Comparison of ENCODE assay signal across 21 cellular contexts in the genomic region with DNA sequence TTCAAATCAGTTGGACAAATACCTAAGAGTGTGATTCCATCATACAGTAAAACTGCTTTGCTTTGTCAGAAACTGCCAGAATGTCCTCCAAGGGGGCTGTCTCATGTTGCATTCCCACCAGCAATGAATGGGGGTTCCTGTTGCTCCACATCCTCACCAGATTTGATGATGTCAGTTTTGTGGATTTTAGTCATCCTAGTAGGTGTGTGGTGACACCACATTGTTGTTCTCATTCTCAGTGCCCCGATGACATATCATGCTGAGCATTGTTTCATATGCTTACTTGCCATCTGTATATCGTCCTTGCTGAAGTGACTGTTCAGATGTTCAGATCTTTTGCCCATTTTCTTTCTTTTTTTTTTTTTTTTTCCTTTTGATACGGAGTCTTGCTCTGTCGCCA. TPM values are rescaled to one million over a fixed set of nuclear protein-coding genes. Genes with fewer than 3 reads are reported as not detected.
DNase-seq lines count a peak whose midpoint lies in the region; ATAC-seq, FAIRE-seq and TF ChIP-seq lines count a peak whose summit lies in the region.
"Had no signal": no experiment of that assay in that cellular context is flagged by ENCODE, and none has a peak within 500 bp of the region (broad histone marks: within the 10 kb centered on the region; RNA-seq: fewer than 3 reads in every experiment).

No MANE protein-coding gene starts in this region.

- no peak overlapping the region for H3K9ac ChIP-seq in GM12878 (ENCODE audit: control insufficient read depth, insufficient read depth, low read length)

- CTCF ChIA-PET in activated CD8-positive, alpha-beta memory T cell treated with anti-CD3 and anti-CD28 coated beads, Interleukin-2, amount 10 ng/mL, durations not matched to agents 7 days and 5 days (lab: Charles Lee) = no interaction called here
- CTCF ChIA-PET in GM12878 (lab: Yijun Ruan, JAX) = interaction anchor here (0.6 kb wide), 1 partner anchor 101 kb away, joined by 3 read pairs; no protein-coding TSS in a partner anchor

- H3K27ac Mint-ChIP-seq in activated CD8-positive, alpha-beta memory T cell treated with anti-CD3 and anti-CD28 coated beads, Interleukin-2, amount 10 ng/mL, durations not matched to agents 7 days and 5 days = no peak overlapping the region
- H3K27ac Mint-ChIP-seq: H9 had no signal

- no peak overlapping the region for H3K4me3 ChIP-seq in GM12878
- H3K4me3 ChIP-seq in adrenal gland = no peak overlapping the region

- TF ChIP-seq EP300 in GM12878 (IDR thresholded peaks at IDR 0.05; ENCODE audit: borderline replicate concordance in 1 of 2, control insufficient read depth in 1 of 2, low read depth in 2 of 2, low read length in 2 of 2) = no peak

- no peak overlapping the region for H3K27ac ChIP-seq in GM12878 (ENCODE audit: control insufficient read depth, insufficient read depth)
- no peak overlapping the region for H3K27ac ChIP-seq in adrenal gland

- SMC1A ChIA-PET in GM12878 (lab: Charles Lee; ENCODE audit: uncharacterized antibody, unreplicated experiment) = interaction anchor here (1.0 kb wide), 1 partner anchor 9 kb away, joined by 4 read pairs; no protein-coding TSS in a partner anchor

- FAIRE-seq in GM12878 (lab: Jason Lieb, UNC) = no peak
- FAIRE-seq: GM19239, HTR-8/SVneo had no signal

- no peak overlapping the region for H2AFZ ChIP-seq in GM12878 (ENCODE audit: control insufficient read depth, low read depth, low read length)

- H3K36me3 ChIP-seq in GM12878 (ENCODE audit: control insufficient read depth in 2 of 2, insufficient read depth in 2 of 2, low read length in 1 of 2) (peaks cover 0 to 9% of the 10 kb centered on the region in 2 experiments; a peak in 2 of 4 replicates), adrenal gland (replicated peaks in 1 of 2) (peaks cover 0 to 41% of the 10 kb centered on the region in 2 donors)

- RAD21 ChIA-PET in GM12878 (lab: Charles Lee; ENCODE audit: unreplicated experiment) = no interaction called here

- H3K4me1 Mint-ChIP-seq in activated CD8-positive, alpha-beta memory T cell treated with anti-CD3 and anti-CD28 coated beads, Interleukin-2, amount 10 ng/mL, durations not matched to agents 7 days and 5 days = peaks cover 8% of the 10 kb centered on the region
- H3K4me1 Mint-ChIP-seq: H9 had no signal

- no peak overlapping the region for H3K4me3 Mint-ChIP-seq in activated CD8-positive, alpha-beta memory T cell treated with anti-CD3 and anti-CD28 coated beads, Interleukin-2, amount 10 ng/mL, durations not matched to agents 7 days and 5 days
- H3K4me3 Mint-ChIP-seq: H9 had no signal

- peaks cover 26% of the 10 kb centered on the region for H3K9me3 Mint-ChIP-seq in activated CD8-positive, alpha-beta memory T cell treated with anti-CD3 and anti-CD28 coated beads, Interleukin-2, amount 10 ng/mL, durations not matched to agents 7 days and 5 days (ENCODE audit: low read depth)

- no peaks in the 10 kb centered on the region for H3K27me3 Mint-ChIP-seq in activated CD8-positive, alpha-beta memory T cell treated with anti-CD3 and anti-CD28 coated beads, Interleukin-2, amount 10 ng/mL, durations not matched to agents 7 days and 5 days

- H3K79me2 ChIP-seq in GM12878 (ENCODE audit: control insufficient read depth, insufficient read depth, low read length) = no peaks in the 10 kb centered on the region

- in situ Hi-C loops in GM12878 (cut with MboI) = no loop called here

- H3K4me2 ChIP-seq in GM12878 (ENCODE audit: control insufficient read depth, insufficient read depth) = no peak overlapping the region

- BruUV-seq in GM12878 (replicated peaks; lab: Mats Ljungman, UMichigan) = no TSS peak

- no peak for TF ChIP-seq CTCF in GM12878 (IDR thresholded peaks at IDR 0.05 in 2 of 3, conservative IDR thresholded peaks at IDR 0.05 in 1 of 3; ENCODE audit: control insufficient read depth in 2 of 3, extremely low read depth in 1 of 3, insufficient read depth in 1 of 3, low read depth in 3 of 3, low read length in 3 of 3)
- TF ChIP-seq CTCF in adrenal gland (IDR thresholded peaks at IDR 0.05) = no peak

- H3K27me3 ChIP-seq in GM12878 (replicated peaks in 1 of 2; ENCODE audit: control insufficient read depth in 2 of 2, insufficient read depth in 2 of 2, low read length in 1 of 2) (no peaks in the 10 kb centered on the region), adrenal gland (no peaks in the 10 kb centered on the region)

- TF ChIP-seq RAD21 in GM12878 (IDR thresholded peaks at IDR 0.05; ENCODE audit: insufficient read depth, low read depth, low read length) = no peak

- peak; percentile 42 for ATAC-seq in activated CD8-positive, alpha-beta memory T cell treated with anti-CD3 and anti-CD28 coated beads, Interleukin-2, amount 10 ng/mL, durations not matched to agents 7 days and 5 days
- ATAC-seq in GM12878 = no peak
- no peak for ATAC-seq in GM18861 (IDR thresholded peaks at IDR 0.05; ENCODE audit: unreplicated experiment)

- H3K4me1 ChIP-seq in GM12878 (ENCODE audit: control insufficient read depth, insufficient read depth, low read length) = no peaks in the 10 kb centered on the region
- no peaks in the 10 kb centered on the region for H3K4me1 ChIP-seq in adrenal gland (replicated peaks in 1 of 2)

- no peaks in the 10 kb centered on the region for H4K20me1 ChIP-seq in GM12878 (ENCODE audit: control insufficient read depth, insufficient read depth)

- intact Hi-C loops in GM12878 (cut with micrococcal nuclease; ENCODE audit: unreplicated experiment) = no loop called here
- intact Hi-C loops in adrenal gland (cut with DNase I) = no loop called here

- POLR2A ChIA-PET in GM12878 (lab: Charles Lee) = interaction anchor here (0.6 kb wide), 1 partner anchor 29 kb away, joined by 4 read pairs; no protein-coding TSS in a partner anchor

- WGBS in GM12878 (ENCODE audit: insufficient coverage, insufficient replicate concordance, low lambda C conversion rate, missing lambda C conversion rate) = 50% methylated on average over 2 of the region's 4 CpGs
- WGBS in adrenal gland, 4 donors = 93 to 98% (median 97%) methylated on average over 4 of the region's 4 CpGs

- peaks cover 66% of the 10 kb centered on the region for H3K36me3 Mint-ChIP-seq in activated CD8-positive, alpha-beta memory T cell treated with anti-CD3 and anti-CD28 coated beads, Interleukin-2, amount 10 ng/mL, durations not matched to agents 7 days and 5 days

- H3K9me3 ChIP-seq in GM12878 (replicated peaks; ENCODE audit: control insufficient read depth, insufficient read depth, low read length) (peaks cover 2% of the 10 kb centered on the region; the same call in 1 of the 3 replicates), adrenal gland (replicated peaks in 1 of 3) (peaks cover 0 to 7% (median 0%) of the 10 kb centered on the region in 3 donors)

- no peak for DNase-seq in activated CD8-positive, alpha-beta memory T cell treated with anti-CD3 and anti-CD28 coated beads, Interleukin-2, amount 10 ng/mL, durations not matched to agents 7 days and 5 days
- DNase-seq in activated CD8-positive, alpha-beta memory T cell treated with anti-CD3 and anti-CD28 coated beads for 24 hours = no peak
- DNase-seq in EL = peak; percentile 9
- DNase-seq in HT1080 (ENCODE audit: low read depth) = peak; percentile 20
- no peak for DNase-seq in GM12878 (ENCODE audit: low read depth, low spot score)
- DNase-seq in adrenal gland = no peak
- no peak for DNase-seq in DMS79 treated with DMSO at 0.1 percent for 48 hours (lab: John Stamatoyannopoulos, UW)
- DNase-seq: C1 segment of cervical spinal cord, H9, MV-4-11, NCI-H1417, NCI-H1930, NCI-H446, NCI-H69, SHP77 treated with DMSO at 0.1 percent for 48 hours had no signal

- TF ChIP-seq POLR2A in GM12878 (IDR thresholded peaks at IDR 0.05; ENCODE audit: low read depth, low read length) (no peak), adrenal gland (IDR thresholded peaks at IDR 0.05) (no peak)

RNA-seq across cellular contexts. Expression of a gene that starts 37.0 kb away (rescaled TPM):
- 10 to 100 TPM; 11.0 to 11.1 TPM for total RNA-seq in activated CD8-positive, alpha-beta memory T cell treated with anti-CD3 and anti-CD28 coated beads, Interleukin-2, amount 10 ng/mL, durations not matched to agents 7 days and 5 days
- total RNA-seq in HT1080 (2014; rRNA removed; shearing (Covaris generic)) = 18.1 and 20.3 TPM in 2 replicates
- 18.8 and 20.5 TPM in 2 replicates for polyA plus RNA-seq in HT1080 (2015; cell fraction: cytosol; rRNA removed)
- polyA plus RNA-seq in HT1080 (2015; cell fraction: nucleus; rRNA removed) = 18.1 and 30.6 TPM in 2 replicates
- total RNA-seq in GM12878 (2013; cell fraction: nucleolus; rRNA removed) = 12.0 and 17.1 TPM in 2 replicates
- 11.1 and 13.3 TPM in 2 replicates for total RNA-seq in GM12878 (2014; rRNA removed)
- total RNA-seq in GM12878 (2014; rRNA removed; fragmentation: Illumina TruSeq; extraction: Trizol) = 5.5 and 6.1 TPM in 2 replicates
- total RNA-seq in GM12878 (2021) = 7.2 and 7.8 TPM in 2 replicates
- 5.1 TPM for polyA plus RNA-seq in GM12878 (2011; ENCODE audit: low read depth)
- polyA plus RNA-seq in GM12878 (2011; rRNA removed) = 7.4 and 8.6 TPM in 2 replicates
- polyA plus RNA-seq in GM12878 (2011; cell fraction: cytosol; rRNA removed) = 12.3 and 17.6 TPM in 2 replicates
- 29.8 and 30.2 TPM in 2 replicates for polyA plus RNA-seq in GM12878 (2011; cell fraction: nucleus; rRNA removed)
- 8.3 and 9.1 TPM in 2 replicates for polyA plus RNA-seq in GM12878 (2012)
- polyA plus RNA-seq in GM12878 (2014; fragmentation: Illumina TruSeq; extraction: Trizol) = 3.1 and 6.4 TPM in 2 replicates
- polyA plus RNA-seq in GM12878 (2014; fragmentation: Nextera tagmentation; extraction: Ambion mirVana) = 1 to 10 TPM; 1.0 to 2.2 TPM
- polyA plus RNA-seq in GM12878 (2014; rRNA removed) = 13.0 and 22.4 TPM in 2 replicates
- polyA plus RNA-seq in GM12878 (2016; fragmentation: Nextera tagmentation; extraction: Ambion mirVana) = 10 to 100 TPM; 15.5 to 18.2 TPM
- 2.0 and 5.4 TPM in 2 replicates for polyA minus RNA-seq in GM12878 (2011; rRNA and poly(A)+ RNA removed)
- polyA minus RNA-seq in GM12878 (2011; cell fraction: cytosol; rRNA and poly(A)+ RNA removed) = 0.94 and 1.5 TPM in 2 replicates
- polyA minus RNA-seq in GM12878 (2011; cell fraction: nucleus; rRNA and poly(A)+ RNA removed) = 3.9 and 5.1 TPM in 2 replicates
- 10 to 100 TPM; 10.8 to 20.1 (median 13.6) TPM for total RNA-seq in adrenal gland
- polyA plus RNA-seq in adrenal gland = 10 to 100 TPM; 10.2 to 32.9 (median 26.9) TPM

RNA-seq across cellular contexts. Expression of a gene that starts 50.1 kb away (rescaled TPM):
- total RNA-seq in activated CD8-positive, alpha-beta memory T cell treated with anti-CD3 and anti-CD28 coated beads, Interleukin-2, amount 10 ng/mL, durations not matched to agents 7 days and 5 days = not detected
- not detected in 2 replicates for total RNA-seq in HT1080 (2014; rRNA removed; shearing (Covaris generic))
- not detected in 2 replicates for polyA plus RNA-seq in HT1080 (2015; cell fraction: cytosol; rRNA removed)
- not detected in 2 replicates for polyA plus RNA-seq in HT1080 (2015; cell fraction: nucleus; rRNA removed)
- total RNA-seq in GM12878 (2013; cell fraction: nucleolus; rRNA removed) = not detected in 2 replicates
- total RNA-seq in GM12878 (2014; rRNA removed) (not detected in 2 replicates), GM12878 (2014; rRNA removed; fragmentation: Illumina TruSeq; extraction: Trizol) (not detected in 2 replicates), GM12878 (2021) (not detected in 2 replicates), adrenal gland (under 1 TPM in 6 of 8 donors, not detected in 2; under 0.01 to 0.11 (median 0.05) TPM)
- polyA plus RNA-seq in GM12878 (2011; ENCODE audit: low read depth) = not detected
- polyA plus RNA-seq in GM12878 (2011; rRNA removed) (not detected in 2 replicates), GM12878 (2014; fragmentation: Illumina TruSeq; extraction: Trizol) (not detected in 2 replicates), GM12878 (2014; fragmentation: Nextera tagmentation; extraction: Ambion mirVana) (under 1 TPM in 1 of 2 experiments, not detected in 1; 0.02 TPM), GM12878 (2014; rRNA removed) (0.01 TPM in 1 of 2 replicates, not detected in the other), GM12878 (2016; fragmentation: Nextera tagmentation; extraction: Ambion mirVana) (under 1 TPM in 1 of 2 experiments, not detected in 1; 0.03 TPM), adrenal gland (under 1 TPM; 0.03 to 0.08 (median 0.07) TPM)
- polyA plus RNA-seq in GM12878 (2011; cell fraction: cytosol; rRNA removed) = not detected in 2 replicates
- not detected in 2 replicates for polyA plus RNA-seq in GM12878 (2011; cell fraction: nucleus; rRNA removed)
- 0.01 and 0.03 TPM in 2 replicates for polyA plus RNA-seq in GM12878 (2012)
- polyA minus RNA-seq in GM12878 (2011; rRNA and poly(A)+ RNA removed) = not detected in 2 replicates
- polyA minus RNA-seq in GM12878 (2011; cell fraction: cytosol; rRNA and poly(A)+ RNA removed) = not detected in 2 replicates
- not detected in 2 replicates for polyA minus RNA-seq in GM12878 (2011; cell fraction: nucleus; rRNA and poly(A)+ RNA removed)
- total RNA-seq: A673, OCI-LY7, RPMI7951 had no signal

RNA-seq across cellular contexts. Expression of a gene that starts 54.8 kb away (rescaled TPM):
- total RNA-seq in activated CD8-positive, alpha-beta memory T cell treated with anti-CD3 and anti-CD28 coated beads, Interleukin-2, amount 10 ng/mL, durations not matched to agents 7 days and 5 days = 10 to 100 TPM; 35.3 to 37.1 TPM
- 21.7 and 26.0 TPM in 2 replicates for total RNA-seq in HT1080 (2014; rRNA removed; shearing (Covaris generic))
- polyA plus RNA-seq in HT1080 (2015; cell fraction: cytosol; rRNA removed) = 15.4 and 17.9 TPM in 2 replicates
- 32.3 and 37.1 TPM in 2 replicates for polyA plus RNA-seq in HT1080 (2015; cell fraction: nucleus; rRNA removed)
- total RNA-seq in GM12878 (2013; cell fraction: nucleolus; rRNA removed) = 53.3 and 65.3 TPM in 2 replicates
- total RNA-seq in GM12878 (2014; rRNA removed) (14.7 and 19.1 TPM in 2 replicates), GM12878 (2014; rRNA removed; fragmentation: Illumina TruSeq; extraction: Trizol) (6.8 and 7.6 TPM in 2 replicates), GM12878 (2021) (11.2 and 13.7 TPM in 2 replicates), adrenal gland (100 to 1,000 TPM in 1 of 8 donors, 10 to 100 TPM in 7; 36.7 to 111 (median 45.8) TPM)
- 12.1 TPM for polyA plus RNA-seq in GM12878 (2011; ENCODE audit: low read depth)
- polyA plus RNA-seq in GM12878 (2011; rRNA removed) (26.1 and 39.9 TPM in 2 replicates), GM12878 (2014; fragmentation: Illumina TruSeq; extraction: Trizol) (3.1 and 6.5 TPM in 2 replicates), GM12878 (2014; fragmentation: Nextera tagmentation; extraction: Ambion mirVana) (1 to 10 TPM in 1 of 2 experiments, under 1 TPM in 1; 0.58 to 1.6 TPM), GM12878 (2014; rRNA removed) (12.3 and 19.4 TPM in 2 replicates), GM12878 (2016; fragmentation: Nextera tagmentation; extraction: Ambion mirVana) (10 to 100 TPM; 17.5 to 17.9 TPM), adrenal gland (10 to 100 TPM; 24.0 to 31.1 (median 27.2) TPM)
- polyA plus RNA-seq in GM12878 (2011; cell fraction: cytosol; rRNA removed) = 53.7 and 71.4 TPM in 2 replicates
- 75.9 and 82.3 TPM in 2 replicates for polyA plus RNA-seq in GM12878 (2011; cell fraction: nucleus; rRNA removed)
- polyA plus RNA-seq in GM12878 (2012) = 17.4 and 19.3 TPM in 2 replicates
- polyA minus RNA-seq in GM12878 (2011; rRNA and poly(A)+ RNA removed) = 27.6 and 44.5 TPM in 2 replicates
- polyA minus RNA-seq in GM12878 (2011; cell fraction: cytosol; rRNA and poly(A)+ RNA removed) = 17.1 and 18.6 TPM in 2 replicates
- 20.3 and 27.9 TPM in 2 replicates for polyA minus RNA-seq in GM12878 (2011; cell fraction: nucleus; rRNA and poly(A)+ RNA removed)

Comparison
In these comparisons a context has a peak if more than half of its experiments do, and no peak if none do; other contexts are left out.
1. DNase-seq: peak in EL (single experiment) and HT1080 (single experiment); none in activated CD8-positive, alpha-beta memory T cell treated with anti-CD3 and anti-CD28 coated beads, Interleukin-2, amount 10 ng/mL, durations not matched to agents 7 days and 5 days (single experiment), activated CD8-positive, alpha-beta memory T cell treated with anti-CD3 and anti-CD28 coated beads for 24 hours (single experiment), GM12878 (single experiment), adrenal gland (0 of 7) and DMS79 treated with DMSO at 0.1 percent for 48 hours (single experiment).